In the genomic region with DNA sequence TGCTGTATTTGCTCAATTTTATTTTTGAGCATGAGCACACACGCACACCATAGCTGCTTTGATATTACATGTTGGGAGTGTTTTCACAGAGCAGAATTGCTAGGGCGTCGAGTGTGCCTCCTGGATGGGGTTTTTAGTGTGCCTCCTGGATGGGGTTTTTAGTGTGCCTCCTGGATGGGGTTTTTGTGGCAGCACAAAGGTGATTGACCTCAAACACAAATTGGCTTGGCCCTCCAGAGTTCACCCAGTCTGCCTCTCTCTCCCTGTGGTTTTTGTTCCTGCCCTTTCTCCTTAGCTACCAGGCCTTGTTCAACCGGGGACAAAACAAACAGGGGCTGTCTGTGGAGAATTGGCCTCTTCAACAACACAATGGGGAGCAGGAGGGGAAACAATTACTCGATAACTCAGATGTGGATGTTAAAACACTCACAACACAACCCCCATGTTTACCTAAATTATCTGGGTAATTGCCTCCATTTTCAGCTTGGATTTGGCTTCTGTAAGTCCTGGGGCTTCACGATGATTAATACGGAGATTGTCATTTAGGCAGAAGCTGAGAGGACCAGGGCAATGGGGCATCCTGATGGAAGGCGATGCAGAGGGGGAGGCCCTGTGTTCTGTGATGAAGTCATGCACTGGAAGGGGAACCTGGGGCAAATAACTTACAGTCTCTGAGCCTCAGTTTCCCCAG, we compare ENCODE assay signal across 16 cellular contexts. TPM values are rescaled to one million over a fixed set of nuclear protein-coding genes. Genes with fewer than 3 reads are reported as not detected.
DNase-seq lines count a peak whose midpoint lies in the region; ATAC-seq and TF ChIP-seq lines count a peak whose summit lies in the region.
"Had no signal": no experiment of that assay in that cellular context is flagged by ENCODE, and none has a peak within 500 bp of the region (broad histone marks: within the 10 kb centered on the region; RNA-seq: fewer than 3 reads in every experiment).

No MANE protein-coding gene starts in this region.

- peak overlapping the region; percentile 43; the same call in 1 of the 2 replicates for H3K23ac ChIP-seq in IMR-90 (ENCODE audit: low read depth, low read length)

- intact Hi-C loops in IMR-90 (cut with micrococcal nuclease): no loop called here
- intact Hi-C loops in right lobe of liver (cut with DNase I): no loop called here

- H3K27ac ChIP-seq in 22Rv1: peak overlapping the region; percentile 89
- H3K27ac ChIP-seq in IMR-90 (ENCODE audit: insufficient read depth, low read length): no peak overlapping the region
- H3K27ac ChIP-seq in right lobe of liver: no peak overlapping the region
- H3K27ac ChIP-seq: BLaER1 treated with 17β-estradiol and CSF1 and Interleukin-3, amounts not matched to agents 10 nM and 100 nM; thoracic aorta had no signal

- H2BK20ac ChIP-seq in IMR-90 (ENCODE audit: low read depth, low read length): peak overlapping the region; percentile 46; the same call in 1 of the 2 replicates

- TF ChIP-seq CTCF in 22Rv1 (IDR thresholded peaks at IDR 0.05): no peak
- no peak for TF ChIP-seq CTCF in IMR-90 (conservative IDR thresholded peaks at IDR 0.05; ENCODE audit: low read depth, low read length)
- TF ChIP-seq CTCF in right lobe of liver (IDR thresholded peaks at IDR 0.05): no peak

- H2AK9ac ChIP-seq in IMR-90 (replicated peaks; ENCODE audit: low read depth, low read length, poor library complexity): no peak overlapping the region

- no peak overlapping the region; the same call in 2 of the 3 replicates for H2BK15ac ChIP-seq in IMR-90 (ENCODE audit: low read depth, low read length)

- H3K9me3 ChIP-seq in IMR-90 (ENCODE audit: control insufficient read depth, insufficient read depth, low read length): no peaks in the 10 kb centered on the region
- no peaks in the 10 kb centered on the region for H3K9me3 ChIP-seq in right lobe of liver
- H3K9me3 ChIP-seq: BLaER1 treated with 17β-estradiol and CSF1 and Interleukin-3, amounts not matched to agents 10 nM and 100 nM; thoracic aorta had no signal

- in situ Hi-C loops in IMR-90 (cut with MboI; ENCODE audit: low sequenced_read_pairs): no loop called here

- H3K79me1 ChIP-seq in IMR-90 (ENCODE audit: low read depth in 1 of 2, low read length in 2 of 2): no peaks in the 10 kb centered on the region

- no peak overlapping the region for H2AFZ ChIP-seq in IMR-90 (replicated peaks; ENCODE audit: low read length, poor library complexity)

- H4K20me1 ChIP-seq in IMR-90 (ENCODE audit: insufficient read depth, low read length): no peaks in the 10 kb centered on the region
- H4K20me1 ChIP-seq: BLaER1 treated with 17β-estradiol and CSF1 and Interleukin-3, amounts not matched to agents 10 nM and 100 nM had no signal

- H3K9ac ChIP-seq in IMR-90 (ENCODE audit: low read depth, low read length): no peak overlapping the region
- H3K9ac ChIP-seq: BLaER1 treated with 17β-estradiol and CSF1 and Interleukin-3, amounts not matched to agents 10 nM and 100 nM had no signal

- H3K4ac ChIP-seq in IMR-90 (ENCODE audit: low read depth, low read length): no peak overlapping the region; the same call in 1 of the 2 replicates

- no peak overlapping the region for H3K56ac ChIP-seq in IMR-90 (ENCODE audit: extremely low read depth, insufficient read depth, low read length)

- POLR2A ChIA-PET in IMR-90 (lab: Charles Lee; ENCODE audit: unreplicated experiment): no interaction called here

- CTCF ChIA-PET in IMR-90 (lab: Yijun Ruan, JAX): interaction anchor here (1.1 to 2.1 kb wide), 4 partner anchors 11 to 1261 kb away, joined by 3 to 7 read pairs (median 4); no protein-coding TSS in a partner anchor

- no peak overlapping the region for H3K18ac ChIP-seq in IMR-90 (ENCODE audit: low read depth, low read length)

- H3K9me1 ChIP-seq in IMR-90 (ENCODE audit: insufficient read depth, low read length): 0 out of 2 replicates have a peak, but pooled peaks cover 2% of the 10 kb centered on the region

- no peak overlapping the region for H4K5ac ChIP-seq in IMR-90 (ENCODE audit: low read depth, low read length)

- no TSS peak for BruUV-seq in IMR-90 (replicated peaks; lab: Mats Ljungman, UMichigan)

- H2BK120ac ChIP-seq in IMR-90 (ENCODE audit: low read depth, low read length): peak overlapping the region; percentile 50

- 0 out of 2 replicates have a peak overlapping the region, but pooled peaks have one; percentile 16 for H3K14ac ChIP-seq in IMR-90 (replicated peaks; ENCODE audit: low read depth, low read length)

- TF ChIP-seq POLR2A in IMR-90 (IDR thresholded peaks at IDR 0.05; ENCODE audit: low read depth, low read length) (peak; percentile 54; the same call in 1 of the 2 replicates), right lobe of liver (IDR thresholded peaks at IDR 0.05) (no peak)

- H4K91ac ChIP-seq in IMR-90 (ENCODE audit: insufficient read depth, low read depth, low read length): peak overlapping the region; percentile 34

- no peak overlapping the region for H2BK5ac ChIP-seq in IMR-90 (ENCODE audit: low read depth, low read length, poor library complexity, severe bottlenecking)

- H3K36me3 ChIP-seq in IMR-90 (ENCODE audit: control insufficient read depth, insufficient read depth, low read length) (no peaks in the 10 kb centered on the region), right lobe of liver (no peaks in the 10 kb centered on the region)
- H3K36me3 ChIP-seq: BLaER1 treated with 17β-estradiol and CSF1 and Interleukin-3, amounts not matched to agents 10 nM and 100 nM; thoracic aorta had no signal

- H2AK5ac ChIP-seq in IMR-90 (ENCODE audit: low read depth, low read length): peak overlapping the region; percentile 73

- no peak for ATAC-seq in IMR-90 (ENCODE audit: low read depth)
- peak in 3 of 4 donors; percentile 77 to 86 (median 86) for ATAC-seq in right lobe of liver
- no peak for ATAC-seq in HG02884 (IDR thresholded peaks at IDR 0.05; ENCODE audit: unreplicated experiment)
- ATAC-seq: effector memory CD8-positive, alpha-beta T cell; stimulated activated effector memory CD8-positive, alpha-beta T cell treated with anti-CD3 and anti-CD28 coated beads, Interleukin-12 subunit alpha, Interleukin-12 subunit beta, amount 100 ng/mL, for 72 hours had no signal

- no CpG with 5 or more reads among the region's 8 CpGs for WGBS in IMR-90 (ENCODE audit: extremely low coverage in 2 of 2, insufficient read length in 1 of 2), 2 experiments
- WGBS in right lobe of liver (ENCODE audit: insufficient coverage, low coverage, low lambda C conversion rate, missing lambda C conversion rate): 56% methylated on average over 7 of the region's 8 CpGs

- dilution Hi-C loops in IMR-90 (cut with HindIII; ENCODE audit: low sequenced_read_pairs, unreplicated experiment): no loop called here

- no peak for TF ChIP-seq RAD21 in IMR-90 (IDR thresholded peaks at IDR 0.05; ENCODE audit: low read length)

- H3K27me3 ChIP-seq in IMR-90 (ENCODE audit: control insufficient read depth, insufficient read depth, low read length): no peaks in the 10 kb centered on the region
- no peaks in the 10 kb centered on the region for H3K27me3 ChIP-seq in right lobe of liver

- H3K4me1 ChIP-seq in IMR-90 (ENCODE audit: control insufficient read depth, insufficient read depth, low read length): peaks cover 4% of the 10 kb centered on the region; the same call in 1 of the 2 replicates
- peaks cover 0 to 9% (median 0%) of the 10 kb centered on the region in 4 donors for H3K4me1 ChIP-seq in right lobe of liver

- no peak overlapping the region for H3K4me2 ChIP-seq in IMR-90 (ENCODE audit: low read depth, low read length)

- DNase-seq in IMR-90 (no peak), NCI-H748 (lab: John Stamatoyannopoulos, UW; ENCODE audit: unreplicated experiment) (peak; percentile 99), right lobe of liver (no peak), midbrain (lab: John Stamatoyannopoulos, UW) (no peak), NCI-H82 treated with DMSO at 0.1 percent for 48 hours (lab: John Stamatoyannopoulos, UW; ENCODE audit: unreplicated experiment) (no peak)
- no peak for DNase-seq in activated CD8-positive, alpha-beta memory T cell treated with anti-CD3 and anti-CD28 coated beads, Interleukin-2, amount 50 U/mL, for 4 hours
- DNase-seq: activated CD4-positive, alpha-beta T cell treated with anti-CD3 and anti-CD28 coated beads, Interleukin-2, amount 10 ng/mL, durations not matched to agents 24 days and 14 days; anterior cingulate cortex; effector memory CD8-positive, alpha-beta T cell; NCI-H2107 had no signal

- H4K8ac ChIP-seq in IMR-90 (ENCODE audit: low read depth in 2 of 2, low read length in 2 of 2): peak overlapping the region; percentile 16 to 17; a peak in 1 of 4 replicates

- H3K4me3 ChIP-seq in IMR-90 (ENCODE audit: insufficient read depth, low read depth, low read length): no peak overlapping the region
- no peak overlapping the region for H3K4me3 ChIP-seq in right lobe of liver
- H3K4me3 ChIP-seq: BLaER1 treated with 17β-estradiol and CSF1 and Interleukin-3, amounts not matched to agents 10 nM and 100 nM; thoracic aorta had no signal

TF ChIP-seq in IMR-90, 13 proteins besides CTCF, POLR2A, EP300 and RAD21 (continues in another document):
- no peak for TF ChIP-seq CHD1 (IDR thresholded peaks at IDR 0.05; ENCODE audit: low read depth, low read length)
- no peak for TF ChIP-seq FOS (IDR thresholded peaks at IDR 0.05; ENCODE audit: low read depth, low read length)
- TF ChIP-seq, protein P1, sequence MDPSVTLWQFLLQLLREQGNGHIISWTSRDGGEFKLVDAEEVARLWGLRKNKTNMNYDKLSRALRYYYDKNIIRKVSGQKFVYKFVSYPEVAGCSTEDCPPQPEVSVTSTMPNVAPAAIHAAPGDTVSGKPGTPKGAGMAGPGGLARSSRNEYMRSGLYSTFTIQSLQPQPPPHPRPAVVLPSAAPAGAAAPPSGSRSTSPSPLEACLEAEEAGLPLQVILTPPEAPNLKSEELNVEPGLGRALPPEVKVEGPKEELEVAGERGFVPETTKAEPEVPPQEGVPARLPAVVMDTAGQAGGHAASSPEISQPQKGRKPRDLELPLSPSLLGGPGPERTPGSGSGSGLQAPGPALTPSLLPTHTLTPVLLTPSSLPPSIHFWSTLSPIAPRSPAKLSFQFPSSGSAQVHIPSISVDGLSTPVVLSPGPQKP (IDR thresholded peaks at IDR 0.05; ENCODE audit: borderline replicate concordance, low read depth, low read length): no peak
- TF ChIP-seq BHLHE40 (IDR thresholded peaks at IDR 0.05; ENCODE audit: low read depth, low read length): no peak
- TF ChIP-seq, protein P2, sequence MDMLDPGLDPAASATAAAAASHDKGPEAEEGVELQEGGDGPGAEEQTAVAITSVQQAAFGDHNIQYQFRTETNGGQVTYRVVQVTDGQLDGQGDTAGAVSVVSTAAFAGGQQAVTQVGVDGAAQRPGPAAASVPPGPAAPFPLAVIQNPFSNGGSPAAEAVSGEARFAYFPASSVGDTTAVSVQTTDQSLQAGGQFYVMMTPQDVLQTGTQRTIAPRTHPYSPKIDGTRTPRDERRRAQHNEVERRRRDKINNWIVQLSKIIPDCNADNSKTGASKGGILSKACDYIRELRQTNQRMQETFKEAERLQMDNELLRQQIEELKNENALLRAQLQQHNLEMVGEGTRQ (IDR thresholded peaks at IDR 0.05; ENCODE audit: low read depth, low read length): no peak
- TF ChIP-seq RCOR1 (IDR thresholded peaks at IDR 0.05; ENCODE audit: insufficient replicate concordance, low read length): no peak

RNA-seq across cellular contexts. Expression of a gene that starts 26.9 kb away (rescaled TPM):
- total RNA-seq in IMR-90 (2012; rRNA removed) (15.8 and 18.6 TPM in 2 replicates), right lobe of liver (10 to 100 TPM; 15.6 to 44.0 (median 27.8) TPM)
- 40.5 and 44.9 TPM in 2 replicates for polyA plus RNA-seq in IMR-90 (2012; rRNA removed)
- polyA plus RNA-seq in IMR-90 (2012; cell fraction: cytosol; rRNA removed): 13.1 and 30.1 TPM in 2 replicates
- polyA plus RNA-seq in IMR-90 (2012; cell fraction: nucleus; rRNA removed; ENCODE audit: low replicate concordance): 165 and 239 TPM in 2 replicates
- total RNA-seq: activated CD4-positive, alpha-beta T cell treated with anti-CD3 and anti-CD28 coated beads, Interleukin-2, amount 10 ng/mL, durations not matched to agents 24 days and 14 days had no signal
- polyA plus RNA-seq: neural cell had no signal

Comparison
In these comparisons a context has a peak if more than half of its experiments do, and no peak if none do; other contexts are left out.
1. ATAC-seq: peak in right lobe of liver (3 of 4); none in IMR-90 (single experiment) and HG02884 (single experiment).